Comparison of ENCODE assay signal across 8 cellular contexts in the genomic region with DNA sequence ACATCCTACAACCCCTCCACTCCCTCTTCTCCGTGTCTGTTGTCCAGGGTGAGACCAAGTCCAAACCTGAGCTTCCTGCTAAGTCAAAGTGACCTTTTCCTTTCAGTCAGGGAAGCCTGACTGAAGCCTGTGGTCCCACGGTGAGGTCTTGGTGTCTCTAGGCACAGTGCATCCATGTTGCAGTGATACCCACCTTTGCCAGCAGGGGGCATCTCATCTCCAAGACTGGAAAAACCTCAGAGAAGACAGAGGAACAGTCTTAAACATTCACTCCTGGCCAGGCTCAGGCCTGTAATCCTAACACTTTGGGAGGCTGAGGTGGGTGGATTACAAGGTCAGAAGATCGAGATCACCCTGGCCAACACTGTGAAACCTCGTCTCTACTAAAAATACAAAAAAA. TPM values are rescaled to one million over a fixed set of nuclear protein-coding genes. Genes with fewer than 3 reads are reported as not detected.
DNase-seq lines count a peak whose midpoint lies in the region; FAIRE-seq and TF ChIP-seq lines count a peak whose summit lies in the region.
"Not testable (repeated sequence)": the region's sequence is repeated elsewhere in the genome, so short reads cannot be mapped to it uniquely, and the experiment has no call there.

No MANE protein-coding gene starts in this region.

- not testable (repeated sequence) for H3K4me3 ChIP-seq in PC-9; kidney epithelial cell (ENCODE audit: low read depth, low read length)

- CTCF ChIA-PET in PC-9 (lab: Charles Lee), result not testable (repeated sequence)

- not testable (repeated sequence) for H3K4me1 ChIP-seq in PC-9 (replicated peaks; ENCODE audit: insufficient read depth)

- intact Hi-C loops in PC-9 (cut with micrococcal nuclease; ENCODE audit: unreplicated experiment), result not testable (repeated sequence)

- not testable (repeated sequence) for BruUV-seq in PC-9 (replicated peaks; lab: Mats Ljungman, UMichigan)

- H3K9me2 ChIP-seq in PC-9 (ENCODE audit: insufficient read depth), result not testable (repeated sequence)

- not testable (repeated sequence) for H3F3A ChIP-seq in PC-9 (ENCODE audit: insufficient read depth, low read depth)

- H3K9me3 ChIP-seq in PC-9 (ENCODE audit: insufficient read depth, low read depth), result not testable (repeated sequence)

- not testable (repeated sequence) for H4K20me1 ChIP-seq in PC-9 (ENCODE audit: insufficient read depth)

- peak; percentile 58 for TF ChIP-seq CTCF in AG09319 (IDR thresholded peaks at IDR 0.05; ENCODE audit: low read depth, low read length)
- peak; percentile 52 for TF ChIP-seq CTCF in PC-9 (conservative IDR thresholded peaks at IDR 0.05)
- peak; percentile 48 for TF ChIP-seq CTCF in kidney epithelial cell (IDR thresholded peaks at IDR 0.05; ENCODE audit: insufficient read depth, low read length, poor library complexity, severe bottlenecking)

- not testable (repeated sequence) for FAIRE-seq in GM18507 (lab: Jason Lieb, UNC)

- not testable (repeated sequence) for H3K27me3 ChIP-seq in PC-9 (ENCODE audit: insufficient read depth, low read depth); kidney epithelial cell (ENCODE audit: control insufficient read depth, insufficient read depth, low read length)

- not testable (repeated sequence) for H3K4me2 ChIP-seq in PC-9

- DNase-seq in AG09319 (ENCODE audit: extremely low read depth, low read depth) (peak; percentile 2), GM18507 (ENCODE audit: extremely low spot score, insufficient read length, low read depth) (peak; percentile 0), HT-29 (ENCODE audit: low spot score) (peak; percentile 49), PC-9 (peak in 1 of 2 experiments; percentile 30), ecto neural progenitor cell (ENCODE audit: low spot score) (peak; percentile 54)
- peak; percentile 30 for DNase-seq in activated CD8-positive, alpha-beta memory T cell treated with anti-CD3 and anti-CD28 coated beads, Interleukin-2, amount 50 U/mL, for 4 hours
- DNase-seq in kidney epithelial cell (ENCODE audit: low read depth), result not testable (repeated sequence)
- DNase-seq in stimulated activated CD4-positive, alpha-beta T cell treated with anti-CD3 and anti-CD28 coated beads, Interleukin-15, amount 100 ng/mL, for 24 hours, result peak; percentile 65

- H3K27ac ChIP-seq in PC-9, result not testable (repeated sequence)

- H3K79me2 ChIP-seq in PC-9 (ENCODE audit: low read depth), result not testable (repeated sequence)

- not testable (repeated sequence) for H2AFZ ChIP-seq in PC-9

- not testable (repeated sequence) for H3K36me3 ChIP-seq in PC-9 (ENCODE audit: low read depth); kidney epithelial cell (ENCODE audit: control insufficient read depth, insufficient read depth, low read length)

- POLR2A ChIA-PET in PC-9 (lab: Charles Lee; ENCODE audit: unreplicated experiment), result not testable (repeated sequence)

RNA-seq across cellular contexts. Expression of a gene that starts 23.4 kb away (rescaled TPM):
- not detected in 2 replicates for total RNA-seq in HT-29 (2014; rRNA removed; shearing (Covaris generic))
- not detected in 2 replicates for total RNA-seq in PC-9 (2021)
- total RNA-seq in kidney epithelial cell, result not detected in 2 replicates
